ENCODE assay signal across 1 cellular context in genomic region chr6:158023597-158023939, GRCh38.
TF ChIP-seq lines count a peak whose summit lies in the region.

No MANE protein-coding gene starts in this region.

TF ChIP-seq in IMR-90, 13 proteins besides CTCF, POLR2A, EP300 and RAD21 (continued from another document):
- no peak for TF ChIP-seq ELK1 (IDR thresholded peaks at IDR 0.05; ENCODE audit: borderline replicate concordance, low read depth, low read length)
- no peak for TF ChIP-seq FOS (IDR thresholded peaks at IDR 0.05; ENCODE audit: low read depth, low read length)
- no peak for TF ChIP-seq RFX5 (IDR thresholded peaks at IDR 0.05; ENCODE audit: low read depth, low read length)
- TF ChIP-seq MAFK (IDR thresholded peaks at IDR 0.05; ENCODE audit: low read depth, low read length), result no peak
